ENCODE assay signal across 3 cellular contexts in genomic region chr1:171286032-171286705, GRCh38.
TF ChIP-seq lines count a peak whose summit lies in the region.

No MANE protein-coding gene starts in this region.

TF ChIP-seq in GM23338, 12 proteins besides CTCF, POLR2A, EP300 and RAD21 (continues in another document):
- TF ChIP-seq REST (IDR thresholded peaks at IDR 0.05; ENCODE audit: unreplicated experiment) (no peak), EZH2 (IDR thresholded peaks at IDR 0.05; ENCODE audit: low read depth, unreplicated experiment) (no peak), POLR2AphosphoS5 (IDR thresholded peaks at IDR 0.05; ENCODE audit: low read depth) (no peak), ETS1 (IDR thresholded peaks at IDR 0.05) (no peak), ZNF114 (CRISPR knock-in tag; IDR thresholded peaks at IDR 0.05) (no peak), CREB1 (CRISPR knock-in tag; IDR thresholded peaks at IDR 0.05; ENCODE audit: low read depth) (no peak), JUNB (IDR thresholded peaks at IDR 0.05; ENCODE audit: unreplicated experiment) (no peak), EZH2phosphoT487 (IDR thresholded peaks at IDR 0.05; ENCODE audit: unreplicated experiment) (no peak), NANOG (IDR thresholded peaks at IDR 0.05; ENCODE audit: borderline replicate concordance) (no peak), STAT1 (IDR thresholded peaks at IDR 0.05; ENCODE audit: unreplicated experiment) (no peak), ZNF331 (CRISPR knock-in tag; IDR thresholded peaks at IDR 0.05; ENCODE audit: low read depth) (no peak)

TF ChIP-seq in H1, 55 proteins besides CTCF, POLR2A, EP300 and RAD21:
- no peak for TF ChIP-seq SP1 (IDR thresholded peaks at IDR 0.05; ENCODE audit: low read depth, low read length)
- no peak for TF ChIP-seq KDM1A (IDR thresholded peaks at IDR 0.05; ENCODE audit: borderline replicate concordance, low read length)
- no peak for TF ChIP-seq CBX8 (IDR thresholded peaks at IDR 0.05; ENCODE audit: borderline replicate concordance, low read depth, low read length)
- TF ChIP-seq TAF1 (IDR thresholded peaks at IDR 0.05; ENCODE audit: low read depth, low read length) = no peak
- no peak for TF ChIP-seq BRCA1 (IDR thresholded peaks at IDR 0.05; ENCODE audit: low read depth, low read length)
- no peak for TF ChIP-seq MAX (IDR thresholded peaks at IDR 0.05)
- no peak for TF ChIP-seq EGR1 (IDR thresholded peaks at IDR 0.05; ENCODE audit: borderline replicate concordance, low read depth, low read length)
- TF ChIP-seq ASH2L (IDR thresholded peaks at IDR 0.05; ENCODE audit: low read length) = no peak
- TF ChIP-seq ATF3 (IDR thresholded peaks at IDR 0.05; ENCODE audit: insufficient read depth, low read depth, low read length) = no peak

TF ChIP-seq in HepG2, 621 proteins besides CTCF, POLR2A, EP300 and RAD21:
- TF ChIP-seq ZNF580 (CRISPR knock-in tag; IDR thresholded peaks at IDR 0.05; ENCODE audit: borderline replicate concordance, low read depth) = no peak
- no peak for TF ChIP-seq PAWR (CRISPR knock-in tag; IDR thresholded peaks at IDR 0.05; ENCODE audit: borderline replicate concordance)
